ENCODE assay signal across 1 cellular context in genomic region chr1:50959913-50960844, GRCh38.
TF ChIP-seq lines count a peak whose summit lies in the region.

Gene FAF1, minus strand, starts transcription at chr1:50960267. Its CDS starts 456 bp downstream, at chr1:50959811.

TF ChIP-seq in HepG2, 621 proteins besides CTCF, POLR2A, EP300 and RAD21 (continued from another document and continues in another):
- TF ChIP-seq FOXP4 (CRISPR knock-in tag; IDR thresholded peaks at IDR 0.05) (peak; percentile 61), DR1 (CRISPR knock-in tag; IDR thresholded peaks at IDR 0.05) (no peak; the same call in 1 of the 2 replicates), PATZ1 (CRISPR knock-in tag; IDR thresholded peaks at IDR 0.05) (peak; percentile 54; the same call in 1 of the 2 replicates), TBX2 (CRISPR knock-in tag; IDR thresholded peaks at IDR 0.05; ENCODE audit: borderline replicate concordance) (peak; percentile 78), ZNF678 (CRISPR knock-in tag; IDR thresholded peaks at IDR 0.05) (no peak), CREB1 (IDR thresholded peaks at IDR 0.05) (peak; percentile 94), CREB1 (CRISPR knock-in tag; IDR thresholded peaks at IDR 0.05) (peak; percentile 97), SALL1 (CRISPR knock-in tag; IDR thresholded peaks at IDR 0.05) (peak; percentile 82), ZBTB46 (CRISPR knock-in tag; IDR thresholded peaks at IDR 0.05; ENCODE audit: borderline replicate concordance) (no peak), ZNF562 (CRISPR knock-in tag; IDR thresholded peaks at IDR 0.05; ENCODE audit: borderline replicate concordance) (no peak), DMAP1 (CRISPR knock-in tag; IDR thresholded peaks at IDR 0.05) (peak; percentile 83; the same call in 1 of the 2 replicates), ZNF563 (CRISPR knock-in tag; IDR thresholded peaks at IDR 0.05) (peak; percentile 49; the same call in 1 of the 2 replicates), TOPORS (CRISPR knock-in tag; IDR thresholded peaks at IDR 0.05) (peak; percentile 76; the same call in 1 of the 2 replicates), BHLHE40 (IDR thresholded peaks at IDR 0.05; ENCODE audit: low read length) (peak; percentile 86), GLI4 (CRISPR knock-in tag; IDR thresholded peaks at IDR 0.05; ENCODE audit: borderline replicate concordance) (no peak), SKIL (CRISPR knock-in tag; IDR thresholded peaks at IDR 0.05; ENCODE audit: borderline replicate concordance) (0 out of 2 replicates have a peak, but pooled peaks have one; percentile 29), CBFB (CRISPR knock-in tag; IDR thresholded peaks at IDR 0.05) (peak; percentile 66), ZNF329 (CRISPR knock-in tag; IDR thresholded peaks at IDR 0.05; ENCODE audit: low read depth) (0 out of 2 replicates have a peak, but pooled peaks have one; percentile 41), CEBPZ (IDR thresholded peaks at IDR 0.05; ENCODE audit: low read length) (no peak), TAF1 (CRISPR knock-in tag; IDR thresholded peaks at IDR 0.05) (peak; percentile 84), MIXL1 (CRISPR knock-in tag; IDR thresholded peaks at IDR 0.05) (peak; percentile 83), ELF3 (CRISPR knock-in tag; IDR thresholded peaks at IDR 0.05) (peak; percentile 75), ZNF547 (CRISPR knock-in tag; IDR thresholded peaks at IDR 0.05) (no peak; the same call in 1 of the 2 replicates), PRPF4 (IDR thresholded peaks at IDR 0.05; ENCODE audit: low read depth, low read length, poor library complexity, severe bottlenecking) (no peak), ZNF746 (CRISPR knock-in tag; IDR thresholded peaks at IDR 0.05) (peak; percentile 66; the same call in 1 of the 2 replicates), ZNF768 (CRISPR knock-in tag; IDR thresholded peaks at IDR 0.05) (peak; percentile 60; the same call in 1 of the 2 replicates), STAT6 (CRISPR knock-in tag; IDR thresholded peaks at IDR 0.05; ENCODE audit: borderline replicate concordance) (peak; percentile 65; the same call in 1 of the 2 replicates), CCDC6 (CRISPR knock-in tag; IDR thresholded peaks at IDR 0.05) (peak; percentile 47; the same call in 1 of the 2 replicates), CBX5 (CRISPR knock-in tag; IDR thresholded peaks at IDR 0.05; ENCODE audit: borderline replicate concordance) (peak; percentile 37; the same call in 1 of the 2 replicates), ZNF251 (CRISPR knock-in tag; IDR thresholded peaks at IDR 0.05) (no peak), TARDBP (CRISPR knock-in tag; IDR thresholded peaks at IDR 0.05) (peak; percentile 97), ZNF10 (CRISPR knock-in tag; IDR thresholded peaks at IDR 0.05; ENCODE audit: borderline replicate concordance, low read depth) (no peak), SRSF4 (IDR thresholded peaks at IDR 0.05; ENCODE audit: low read depth, low read length, poor library complexity, severe bottlenecking) (no peak), BCLAF1 (IDR thresholded peaks at IDR 0.05) (no peak), ZNF580 (CRISPR knock-in tag; IDR thresholded peaks at IDR 0.05; ENCODE audit: borderline replicate concordance, low read depth) (peak; percentile 66; the same call in 1 of the 2 replicates), CENPX (CRISPR knock-in tag; IDR thresholded peaks at IDR 0.05) (no peak), ZNF572 (CRISPR knock-in tag; IDR thresholded peaks at IDR 0.05) (no peak), ZFX (CRISPR knock-in tag; IDR thresholded peaks at IDR 0.05; ENCODE audit: low read depth) (peak; percentile 70), ZNF235 (CRISPR knock-in tag; IDR thresholded peaks at IDR 0.05; ENCODE audit: borderline replicate concordance) (no peak), ZNF207 (IDR thresholded peaks at IDR 0.05; ENCODE audit: borderline replicate concordance) (no peak), ELF4 (CRISPR knock-in tag; IDR thresholded peaks at IDR 0.05; ENCODE audit: borderline replicate concordance) (no peak), HNF4A (CRISPR knock-in tag; IDR thresholded peaks at IDR 0.05) (no peak)
